In the genomic region with DNA sequence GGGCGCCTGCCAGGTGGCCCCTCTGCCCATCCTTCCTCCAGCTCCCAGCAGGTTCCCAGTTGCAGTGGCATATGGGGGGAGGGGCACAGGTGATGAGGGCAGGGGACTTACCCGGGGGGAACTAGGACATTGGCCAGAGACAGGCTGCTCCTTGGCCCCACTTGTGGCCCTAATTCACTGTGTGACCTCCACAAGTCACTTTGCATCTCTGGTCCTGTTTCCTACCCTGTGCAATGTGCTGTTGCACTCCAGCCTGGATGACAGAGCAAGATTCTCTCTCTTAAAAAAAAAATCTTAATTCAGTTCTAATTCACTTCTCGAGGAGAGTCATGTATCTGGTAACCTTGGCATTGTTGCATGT, we compare ENCODE assay signal across 1 cellular context.
TF ChIP-seq lines count a peak whose summit lies in the region.

No MANE protein-coding gene starts in this region.

TF ChIP-seq in H1, 55 proteins besides CTCF, POLR2A, EP300 and RAD21:
- TF ChIP-seq TAF1 (IDR thresholded peaks at IDR 0.05; ENCODE audit: low read depth, low read length) = no peak
- no peak for TF ChIP-seq TAF7 (optimal IDR thresholded peaks at IDR 0.05; ENCODE audit: borderline replicate concordance, low read depth, low read length)
- TF ChIP-seq, protein P1, sequence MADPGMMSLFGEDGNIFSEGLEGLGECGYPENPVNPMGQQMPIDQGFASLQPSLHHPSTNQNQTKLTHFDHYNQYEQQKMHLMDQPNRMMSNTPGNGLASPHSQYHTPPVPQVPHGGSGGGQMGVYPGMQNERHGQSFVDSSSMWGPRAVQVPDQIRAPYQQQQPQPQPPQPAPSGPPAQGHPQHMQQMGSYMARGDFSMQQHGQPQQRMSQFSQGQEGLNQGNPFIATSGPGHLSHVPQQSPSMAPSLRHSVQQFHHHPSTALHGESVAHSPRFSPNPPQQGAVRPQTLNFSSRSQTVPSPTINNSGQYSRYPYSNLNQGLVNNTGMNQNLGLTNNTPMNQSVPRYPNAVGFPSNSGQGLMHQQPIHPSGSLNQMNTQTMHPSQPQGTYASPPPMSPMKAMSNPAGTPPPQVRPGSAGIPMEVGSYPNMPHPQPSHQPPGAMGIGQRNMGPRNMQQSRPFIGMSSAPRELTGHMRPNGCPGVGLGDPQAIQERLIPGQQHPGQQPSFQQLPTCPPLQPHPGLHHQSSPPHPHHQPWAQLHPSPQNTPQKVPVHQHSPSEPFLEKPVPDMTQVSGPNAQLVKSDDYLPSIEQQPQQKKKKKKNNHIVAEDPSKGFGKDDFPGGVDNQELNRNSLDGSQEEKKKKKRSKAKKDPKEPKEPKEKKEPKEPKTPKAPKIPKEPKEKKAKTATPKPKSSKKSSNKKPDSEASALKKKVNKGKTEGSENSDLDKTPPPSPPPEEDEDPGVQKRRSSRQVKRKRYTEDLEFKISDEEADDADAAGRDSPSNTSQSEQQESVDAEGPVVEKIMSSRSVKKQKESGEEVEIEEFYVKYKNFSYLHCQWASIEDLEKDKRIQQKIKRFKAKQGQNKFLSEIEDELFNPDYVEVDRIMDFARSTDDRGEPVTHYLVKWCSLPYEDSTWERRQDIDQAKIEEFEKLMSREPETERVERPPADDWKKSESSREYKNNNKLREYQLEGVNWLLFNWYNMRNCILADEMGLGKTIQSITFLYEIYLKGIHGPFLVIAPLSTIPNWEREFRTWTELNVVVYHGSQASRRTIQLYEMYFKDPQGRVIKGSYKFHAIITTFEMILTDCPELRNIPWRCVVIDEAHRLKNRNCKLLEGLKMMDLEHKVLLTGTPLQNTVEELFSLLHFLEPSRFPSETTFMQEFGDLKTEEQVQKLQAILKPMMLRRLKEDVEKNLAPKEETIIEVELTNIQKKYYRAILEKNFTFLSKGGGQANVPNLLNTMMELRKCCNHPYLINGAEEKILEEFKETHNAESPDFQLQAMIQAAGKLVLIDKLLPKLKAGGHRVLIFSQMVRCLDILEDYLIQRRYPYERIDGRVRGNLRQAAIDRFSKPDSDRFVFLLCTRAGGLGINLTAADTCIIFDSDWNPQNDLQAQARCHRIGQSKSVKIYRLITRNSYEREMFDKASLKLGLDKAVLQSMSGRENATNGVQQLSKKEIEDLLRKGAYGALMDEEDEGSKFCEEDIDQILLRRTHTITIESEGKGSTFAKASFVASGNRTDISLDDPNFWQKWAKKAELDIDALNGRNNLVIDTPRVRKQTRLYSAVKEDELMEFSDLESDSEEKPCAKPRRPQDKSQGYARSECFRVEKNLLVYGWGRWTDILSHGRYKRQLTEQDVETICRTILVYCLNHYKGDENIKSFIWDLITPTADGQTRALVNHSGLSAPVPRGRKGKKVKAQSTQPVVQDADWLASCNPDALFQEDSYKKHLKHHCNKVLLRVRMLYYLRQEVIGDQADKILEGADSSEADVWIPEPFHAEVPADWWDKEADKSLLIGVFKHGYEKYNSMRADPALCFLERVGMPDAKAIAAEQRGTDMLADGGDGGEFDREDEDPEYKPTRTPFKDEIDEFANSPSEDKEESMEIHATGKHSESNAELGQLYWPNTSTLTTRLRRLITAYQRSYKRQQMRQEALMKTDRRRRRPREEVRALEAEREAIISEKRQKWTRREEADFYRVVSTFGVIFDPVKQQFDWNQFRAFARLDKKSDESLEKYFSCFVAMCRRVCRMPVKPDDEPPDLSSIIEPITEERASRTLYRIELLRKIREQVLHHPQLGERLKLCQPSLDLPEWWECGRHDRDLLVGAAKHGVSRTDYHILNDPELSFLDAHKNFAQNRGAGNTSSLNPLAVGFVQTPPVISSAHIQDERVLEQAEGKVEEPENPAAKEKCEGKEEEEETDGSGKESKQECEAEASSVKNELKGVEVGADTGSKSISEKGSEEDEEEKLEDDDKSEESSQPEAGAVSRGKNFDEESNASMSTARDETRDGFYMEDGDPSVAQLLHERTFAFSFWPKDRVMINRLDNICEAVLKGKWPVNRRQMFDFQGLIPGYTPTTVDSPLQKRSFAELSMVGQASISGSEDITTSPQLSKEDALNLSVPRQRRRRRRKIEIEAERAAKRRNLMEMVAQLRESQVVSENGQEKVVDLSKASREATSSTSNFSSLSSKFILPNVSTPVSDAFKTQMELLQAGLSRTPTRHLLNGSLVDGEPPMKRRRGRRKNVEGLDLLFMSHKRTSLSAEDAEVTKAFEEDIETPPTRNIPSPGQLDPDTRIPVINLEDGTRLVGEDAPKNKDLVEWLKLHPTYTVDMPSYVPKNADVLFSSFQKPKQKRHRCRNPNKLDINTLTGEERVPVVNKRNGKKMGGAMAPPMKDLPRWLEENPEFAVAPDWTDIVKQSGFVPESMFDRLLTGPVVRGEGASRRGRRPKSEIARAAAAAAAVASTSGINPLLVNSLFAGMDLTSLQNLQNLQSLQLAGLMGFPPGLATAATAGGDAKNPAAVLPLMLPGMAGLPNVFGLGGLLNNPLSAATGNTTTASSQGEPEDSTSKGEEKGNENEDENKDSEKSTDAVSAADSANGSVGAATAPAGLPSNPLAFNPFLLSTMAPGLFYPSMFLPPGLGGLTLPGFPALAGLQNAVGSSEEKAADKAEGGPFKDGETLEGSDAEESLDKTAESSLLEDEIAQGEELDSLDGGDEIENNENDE (IDR thresholded peaks at IDR 0.05; ENCODE audit: insufficient replicate concordance, low read length) = no peak
- no peak for TF ChIP-seq CHD2 (IDR thresholded peaks at IDR 0.05; ENCODE audit: low read length)
- TF ChIP-seq ASH2L (IDR thresholded peaks at IDR 0.05; ENCODE audit: low read length) = no peak
- TF ChIP-seq SIRT6 (IDR thresholded peaks at IDR 0.05; ENCODE audit: low read length) = no peak
- no peak for TF ChIP-seq RFX5 (IDR thresholded peaks at IDR 0.05; ENCODE audit: borderline replicate concordance, low read depth, low read length)
- TF ChIP-seq SUZ12 (IDR thresholded peaks at IDR 0.05; ENCODE audit: low read length) = no peak
- TF ChIP-seq EZH2 (IDR thresholded peaks at IDR 0.05; ENCODE audit: low read depth, low read length, severe bottlenecking) = no peak
- TF ChIP-seq FOSL1 (IDR thresholded peaks at IDR 0.05; ENCODE audit: insufficient read depth, low read depth, low read length) = no peak
- TF ChIP-seq NANOG (IDR thresholded peaks at IDR 0.05; ENCODE audit: insufficient read depth, low read depth, low read length, poor library complexity, severe bottlenecking) = no peak
- TF ChIP-seq, protein P2, sequence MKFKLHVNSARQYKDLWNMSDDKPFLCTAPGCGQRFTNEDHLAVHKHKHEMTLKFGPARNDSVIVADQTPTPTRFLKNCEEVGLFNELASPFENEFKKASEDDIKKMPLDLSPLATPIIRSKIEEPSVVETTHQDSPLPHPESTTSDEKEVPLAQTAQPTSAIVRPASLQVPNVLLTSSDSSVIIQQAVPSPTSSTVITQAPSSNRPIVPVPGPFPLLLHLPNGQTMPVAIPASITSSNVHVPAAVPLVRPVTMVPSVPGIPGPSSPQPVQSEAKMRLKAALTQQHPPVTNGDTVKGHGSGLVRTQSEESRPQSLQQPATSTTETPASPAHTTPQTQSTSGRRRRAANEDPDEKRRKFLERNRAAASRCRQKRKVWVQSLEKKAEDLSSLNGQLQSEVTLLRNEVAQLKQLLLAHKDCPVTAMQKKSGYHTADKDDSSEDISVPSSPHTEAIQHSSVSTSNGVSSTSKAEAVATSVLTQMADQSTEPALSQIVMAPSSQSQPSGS (IDR thresholded peaks at IDR 0.05; ENCODE audit: low read length) = no peak
- no peak for TF ChIP-seq RNF2 (IDR thresholded peaks at IDR 0.05; ENCODE audit: borderline replicate concordance, low read depth, low read length, missing control alignments, poor library complexity, severe bottlenecking)
- TF ChIP-seq YY1 (IDR thresholded peaks at IDR 0.05; ENCODE audit: low read depth, low read length) = no peak
- TF ChIP-seq POU5F1 (IDR thresholded peaks at IDR 0.05; ENCODE audit: low read depth, low read length) = no peak
- no peak for TF ChIP-seq GABPA (IDR thresholded peaks at IDR 0.05; ENCODE audit: borderline replicate concordance, insufficient read depth, low read length)
- TF ChIP-seq, protein P3, sequence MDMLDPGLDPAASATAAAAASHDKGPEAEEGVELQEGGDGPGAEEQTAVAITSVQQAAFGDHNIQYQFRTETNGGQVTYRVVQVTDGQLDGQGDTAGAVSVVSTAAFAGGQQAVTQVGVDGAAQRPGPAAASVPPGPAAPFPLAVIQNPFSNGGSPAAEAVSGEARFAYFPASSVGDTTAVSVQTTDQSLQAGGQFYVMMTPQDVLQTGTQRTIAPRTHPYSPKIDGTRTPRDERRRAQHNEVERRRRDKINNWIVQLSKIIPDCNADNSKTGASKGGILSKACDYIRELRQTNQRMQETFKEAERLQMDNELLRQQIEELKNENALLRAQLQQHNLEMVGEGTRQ (IDR thresholded peaks at IDR 0.05; ENCODE audit: low read length) = no peak
- TF ChIP-seq HDAC6 (IDR thresholded peaks at IDR 0.05; ENCODE audit: low read depth, low read length) = no peak
- no peak for TF ChIP-seq JUN (IDR thresholded peaks at IDR 0.05; ENCODE audit: low read depth, low read length)
- no peak for TF ChIP-seq SP2 (IDR thresholded peaks at IDR 0.05; ENCODE audit: low read length)
